In the genomic region with DNA sequence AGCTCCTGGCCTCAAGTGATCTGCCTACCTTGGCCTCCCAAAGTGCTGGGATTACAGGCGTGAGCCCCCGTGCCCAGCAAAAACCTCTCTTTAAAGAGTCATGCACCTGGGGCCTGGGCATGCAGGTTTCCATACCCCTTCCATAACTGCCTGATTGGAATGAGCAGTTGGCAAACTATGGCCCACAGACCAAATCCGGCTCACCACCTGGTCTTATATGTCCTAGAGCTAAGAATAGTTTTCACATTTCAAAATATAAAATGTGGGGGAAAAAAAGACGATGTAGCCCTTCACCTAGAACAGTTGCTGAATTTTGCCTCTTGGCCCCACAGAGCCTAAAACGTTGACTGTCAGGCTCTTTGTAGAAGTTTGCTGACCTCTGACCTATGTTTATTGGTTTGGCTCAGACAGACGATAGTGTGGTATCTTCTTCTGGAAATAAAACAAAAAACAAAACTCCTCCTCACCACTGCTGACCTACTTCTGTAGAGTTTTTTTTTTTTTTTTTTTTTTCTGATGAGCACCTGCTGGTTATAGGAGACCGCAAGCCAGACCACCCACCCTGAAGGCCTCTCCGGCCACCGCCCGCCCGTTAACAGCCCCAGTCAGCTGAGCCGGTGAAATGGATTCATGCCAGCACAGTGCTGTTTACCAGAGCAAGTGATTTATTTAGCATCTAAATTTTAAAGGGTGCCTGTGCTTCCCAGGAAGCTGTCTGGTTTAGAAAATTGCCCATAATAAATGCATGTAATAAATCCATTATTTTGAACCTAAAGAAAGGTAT, we compare ENCODE assay signal across 18 cellular contexts. TPM values are rescaled to one million over a fixed set of nuclear protein-coding genes. Genes with fewer than 3 reads are reported as not detected.
"Had no signal": no experiment of that assay in that cellular context is flagged by ENCODE, and none has a peak within 500 bp of the region (broad histone marks: within the 10 kb centered on the region; RNA-seq: fewer than 3 reads in every experiment).

No MANE protein-coding gene starts in this region.

- H3K27me3 ChIP-seq: body of pancreas had no signal

- H3K9me3 ChIP-seq: body of pancreas, neutrophil, spleen had no signal

- DNase-seq: activated B cell treated with CpG ODN at 0.5 μM for 24 hours; activated CD4-positive, alpha-beta T cell treated with anti-CD3 and anti-CD28 coated beads, Interleukin-2, amount 10 ng/mL, durations not matched to agents 7 days and 5 days; activated T-cell treated with anti-CD3 and anti-CD28 coated beads for 4 hours; amniotic stem cell; body of pancreas; erythroblast; naive B cell; right cardiac atrium; spleen; stimulated activated CD4-positive, alpha-beta T cell treated with anti-CD3 and anti-CD28 coated beads, Interleukin-1b, Interleukin-23, amount 100 ng/mL, for 48 hours; stimulated activated naive CD8-positive, alpha-beta T cell treated with anti-CD3 and anti-CD28 coated beads, Interleukin-15, Interleukin-2, amounts not matched to agents 100 U/mL and 50 U/mL, for 24 hours had no signal

- H3K4me1 Mint-ChIP-seq: activated B cell treated with CpG ODN at 0.5 μM for 24 hours; activated CD4-positive, alpha-beta T cell treated with anti-CD3 and anti-CD28 coated beads, Interleukin-2, amount 10 ng/mL, durations not matched to agents 7 days and 5 days; activated naive CD4-positive, alpha-beta T cell treated with anti-CD3 and anti-CD28 coated beads, Interleukin-2, amount 50 U/mL, for 24 hours; central memory CD8-positive, alpha-beta T cell; naive B cell had no signal

- H3K9me3 Mint-ChIP-seq: activated B cell treated with CpG ODN at 0.5 μM for 24 hours; activated CD4-positive, alpha-beta T cell treated with anti-CD3 and anti-CD28 coated beads, Interleukin-2, amount 10 ng/mL, durations not matched to agents 7 days and 5 days; activated naive CD4-positive, alpha-beta T cell treated with anti-CD3 and anti-CD28 coated beads, Interleukin-2, amount 50 U/mL, for 24 hours; activated T-helper 2 cell treated with anti-CD3 and anti-CD28 coated beads, Interferon-gamma antibody, Interleukin-2, Interleukin-4, amounts not matched to agents 10 μg/mL and 5 μg/mL and 100 μg/mL, durations not matched to agents 14 hours and 24 hours and 36 hours; central memory CD8-positive, alpha-beta T cell; naive B cell; T-helper 1 cell treated with Interleukin-12 subunit alpha and Interleukin-12 subunit beta and Interleukin-4 antibody, amounts not matched to agents 30 μg/mL and 1 μg/mL, for 36 hours had no signal

- ATAC-seq: body of pancreas; right cardiac atrium; stimulated activated naive CD8-positive, alpha-beta T cell treated with anti-CD3 and anti-CD28 coated beads, Interleukin-15, Interleukin-2, amounts not matched to agents 100 U/mL and 50 U/mL, for 24 hours had no signal

- H3K36me3 ChIP-seq: neutrophil, spleen had no signal

- H3K27me3 Mint-ChIP-seq: activated naive CD4-positive, alpha-beta T cell treated with anti-CD3 and anti-CD28 coated beads, Interleukin-2, amount 50 U/mL, for 24 hours; central memory CD8-positive, alpha-beta T cell had no signal

- H3K27ac Mint-ChIP-seq: activated B cell treated with CpG ODN at 0.5 μM for 24 hours; activated CD4-positive, alpha-beta T cell treated with anti-CD3 and anti-CD28 coated beads, Interleukin-2, amount 10 ng/mL, durations not matched to agents 7 days and 5 days; activated naive CD4-positive, alpha-beta T cell treated with anti-CD3 and anti-CD28 coated beads, Interleukin-2, amount 50 U/mL, for 24 hours; activated T-helper 2 cell treated with anti-CD3 and anti-CD28 coated beads, Interferon-gamma antibody, Interleukin-2, Interleukin-4, amounts not matched to agents 10 μg/mL and 5 μg/mL and 100 μg/mL, durations not matched to agents 14 hours and 24 hours and 36 hours; naive B cell; T-helper 1 cell treated with Interleukin-12 subunit alpha and Interleukin-12 subunit beta and Interleukin-4 antibody, amounts not matched to agents 30 μg/mL and 1 μg/mL, for 36 hours had no signal

- H3K36me3 Mint-ChIP-seq: activated naive CD4-positive, alpha-beta T cell treated with anti-CD3 and anti-CD28 coated beads, Interleukin-2, amount 50 U/mL, for 24 hours; naive B cell had no signal

- H3K4me1 ChIP-seq: spleen had no signal

- H3K4me3 Mint-ChIP-seq: activated B cell treated with CpG ODN at 0.5 μM for 24 hours; activated CD4-positive, alpha-beta T cell treated with anti-CD3 and anti-CD28 coated beads, Interleukin-2, amount 10 ng/mL, durations not matched to agents 7 days and 5 days; activated naive CD4-positive, alpha-beta T cell treated with anti-CD3 and anti-CD28 coated beads, Interleukin-2, amount 50 U/mL, for 24 hours; central memory CD8-positive, alpha-beta T cell; naive B cell; T-helper 1 cell treated with Interleukin-12 subunit alpha and Interleukin-12 subunit beta and Interleukin-4 antibody, amounts not matched to agents 30 μg/mL and 1 μg/mL, for 36 hours had no signal

- H3K27ac ChIP-seq: body of pancreas, neutrophil, spleen had no signal

- H3K4me3 ChIP-seq: body of pancreas, lung, spleen had no signal

RNA-seq across cellular contexts. Expression of a gene that starts 33.5 kb away (rescaled TPM):
- total RNA-seq: activated B cell treated with CpG ODN at 0.5 μM for 24 hours; activated CD4-positive, alpha-beta T cell treated with anti-CD3 and anti-CD28 coated beads, Interleukin-2, amount 10 ng/mL, durations not matched to agents 7 days and 5 days; activated T-helper 2 cell treated with anti-CD3 and anti-CD28 coated beads, Interferon-gamma antibody, Interleukin-2, Interleukin-4, amounts not matched to agents 10 μg/mL and 5 μg/mL and 100 μg/mL, durations not matched to agents 14 hours and 24 hours and 36 hours; glomerular endothelial cell; spleen had no signal

RNA-seq across cellular contexts. Expression of a gene that starts 44.4 kb away (rescaled TPM):
- total RNA-seq: glomerular endothelial cell had no signal
